ENCODE assay signal across 18 cellular contexts in the genomic region with DNA sequence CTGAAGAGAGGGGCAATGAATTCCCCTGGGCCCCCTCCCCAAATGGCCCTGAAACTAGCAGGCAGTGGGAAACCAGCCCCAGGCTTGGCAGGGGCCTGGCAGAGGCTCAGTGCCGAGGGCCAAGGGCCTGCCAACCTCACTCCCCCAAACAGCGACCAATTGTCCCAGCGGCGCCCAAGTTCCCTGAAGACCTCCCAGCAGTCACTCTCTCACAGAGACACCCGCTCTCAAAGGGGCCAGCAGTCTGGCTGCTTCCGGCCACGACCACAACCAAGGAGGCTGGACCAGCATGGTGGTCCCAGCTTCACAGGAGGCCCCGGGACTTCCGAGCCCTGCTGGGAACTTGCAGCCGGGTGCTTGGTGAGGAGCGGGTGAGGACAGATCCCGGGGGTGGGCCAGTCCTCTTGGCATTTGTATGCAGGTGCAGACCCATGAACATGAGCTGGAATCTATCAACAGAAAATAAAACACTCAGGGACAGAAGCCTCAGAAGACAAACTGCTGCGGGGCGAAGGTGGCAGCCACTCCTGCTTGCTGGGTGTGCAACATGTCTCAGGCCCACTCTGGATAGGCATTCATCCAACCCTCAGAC. TPM values are rescaled to one million over a fixed set of nuclear protein-coding genes. Genes with fewer than 3 reads are reported as not detected.
DNase-seq lines count a peak whose midpoint lies in the region; ATAC-seq lines count a peak whose summit lies in the region.
"Had no signal": no experiment of that assay in that cellular context is flagged by ENCODE, and none has a peak within 500 bp of the region (broad histone marks: within the 10 kb centered on the region; RNA-seq: fewer than 3 reads in every experiment).

No MANE protein-coding gene starts in this region.

- no peak for ATAC-seq in stimulated activated memory B cell treated with anti-CD40 and anti-IgM and Interleukin-4, amounts not matched to agents 10 μg/mL and 1 μg/mL and 100 μg/mL, for 72 hours
- ATAC-seq: Right ventricle myocardium inferior had no signal

- no peaks in the 10 kb centered on the region for H3K27me3 ChIP-seq in SJSA1 (replicated peaks)

- peak; percentile 57 to 58 for DNase-seq in SJSA1 (ENCODE audit: low read depth in 1 of 2, low spot score in 2 of 2)
- DNase-seq in cerebellum (ENCODE audit: low spot score), result peak; percentile 34
- DNase-seq in midbrain (lab: John Stamatoyannopoulos, UW), result peak; percentile 60
- no peak for DNase-seq in NCI-H524 treated with DMSO at 0.1 percent for 48 hours (lab: John Stamatoyannopoulos, UW)
- DNase-seq in mesenteric fat pad (ENCODE audit: low spot score), result no peak
- no peak for DNase-seq in GM19238 (ENCODE audit: insufficient read length, low spot score)
- DNase-seq: CD8-positive, alpha-beta memory T cell; GDM1; GOT3; KBM-7; NCI-H1092 treated with DMSO at 0.1 percent for 48 hours; NCI-H1436 treated with DMSO at 0.1 percent for 48 hours; NCI-H1930; NCI-H2227 treated with DMSO at 0.1 percent for 48 hours; NCI-H510A had no signal

- H3K36me3 ChIP-seq in SJSA1, result no peaks in the 10 kb centered on the region

- no peak overlapping the region for H3K27ac Mint-ChIP-seq in stimulated activated memory B cell treated with anti-CD40 and anti-IgM and Interleukin-4, amounts not matched to agents 10 μg/mL and 1 μg/mL and 100 μg/mL, for 72 hours

- H3K4me3 ChIP-seq in SJSA1, result no peak overlapping the region

- no peak overlapping the region for H3K27ac ChIP-seq in SJSA1
- H3K27ac ChIP-seq: C4-2B had no signal

- H3K9me3 ChIP-seq in SJSA1 (replicated peaks), result no peaks in the 10 kb centered on the region

- peaks cover 4% of the 10 kb centered on the region for H3K9me3 Mint-ChIP-seq in stimulated activated memory B cell treated with anti-CD40 and anti-IgM and Interleukin-4, amounts not matched to agents 10 μg/mL and 1 μg/mL and 100 μg/mL, for 72 hours

- H3K36me3 Mint-ChIP-seq in stimulated activated memory B cell treated with anti-CD40 and anti-IgM and Interleukin-4, amounts not matched to agents 10 μg/mL and 1 μg/mL and 100 μg/mL, for 72 hours, result no peaks in the 10 kb centered on the region
- H3K36me3 Mint-ChIP-seq: CD8-positive, alpha-beta memory T cell had no signal

- no peak overlapping the region for H3K4me3 Mint-ChIP-seq in stimulated activated memory B cell treated with anti-CD40 and anti-IgM and Interleukin-4, amounts not matched to agents 10 μg/mL and 1 μg/mL and 100 μg/mL, for 72 hours
- H3K4me3 Mint-ChIP-seq: CD8-positive, alpha-beta memory T cell had no signal

- peaks cover 29% of the 10 kb centered on the region for H3K4me1 ChIP-seq in SJSA1 (replicated peaks)

- no peaks in the 10 kb centered on the region for H3K27me3 Mint-ChIP-seq in stimulated activated memory B cell treated with anti-CD40 and anti-IgM and Interleukin-4, amounts not matched to agents 10 μg/mL and 1 μg/mL and 100 μg/mL, for 72 hours

- H3K4me1 Mint-ChIP-seq in stimulated activated memory B cell treated with anti-CD40 and anti-IgM and Interleukin-4, amounts not matched to agents 10 μg/mL and 1 μg/mL and 100 μg/mL, for 72 hours, result peaks cover 32% of the 10 kb centered on the region
- H3K4me1 Mint-ChIP-seq: CD8-positive, alpha-beta memory T cell had no signal

RNA-seq across cellular contexts. Expression of a gene that starts 17.5 kb away (rescaled TPM):
- 2.4 and 4.7 TPM in 2 replicates for total RNA-seq in SJSA1 (2014; rRNA removed; shearing (Covaris generic))
- 8.0 TPM for total RNA-seq in cerebellum
- total RNA-seq in mesenteric fat pad, result 100 TPM

Comparison
In these comparisons a context has a peak if more than half of its experiments do, and no peak if none do; other contexts are left out.
1. DNase-seq: peak in SJSA1 (2 of 2), cerebellum (single experiment) and midbrain (single experiment); none in NCI-H524 treated with DMSO at 0.1 percent for 48 hours (single experiment), mesenteric fat pad (single experiment) and GM19238 (single experiment).
2. RNA of a gene that starts 17.5 kb away (total RNA-seq): 100 TPM in mesenteric fat pad (single experiment); 8.0 TPM in cerebellum (single experiment) and 2.4 to 4.7 TPM in SJSA1; every median in the first group is over 10 times any median in the second.